22 cellular contexts compared by ENCODE assay signal in the genomic region with DNA sequence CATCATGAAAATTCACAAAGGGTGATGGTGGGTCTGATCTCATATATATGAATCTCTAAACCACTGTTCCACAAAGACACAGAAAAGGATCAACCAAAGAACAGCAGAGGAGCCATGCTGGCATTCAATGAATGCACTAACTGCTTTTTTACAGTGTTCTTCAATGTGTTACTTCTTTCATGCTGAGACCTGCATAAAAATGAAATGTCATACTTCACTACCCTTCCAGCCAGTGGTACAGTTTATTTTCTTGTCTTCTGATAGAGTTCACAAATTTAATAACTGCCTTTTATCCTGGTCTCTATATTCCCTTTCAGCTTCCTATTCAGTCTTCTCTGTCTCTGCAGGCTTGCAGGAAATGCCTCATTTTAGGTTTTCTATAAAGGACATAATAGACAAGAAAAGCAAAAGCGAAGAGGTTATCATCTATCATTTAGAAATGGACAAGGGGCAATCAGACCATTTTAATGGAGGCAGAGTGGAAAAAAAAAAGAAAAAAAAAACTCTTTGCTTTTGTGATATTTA.
"Had no signal": no experiment of that assay in that cellular context is flagged by ENCODE, and none has a peak within 500 bp of the region (broad histone marks: within the 10 kb centered on the region; RNA-seq: fewer than 3 reads in every experiment).

No MANE protein-coding gene starts in this region.

- H3K36me3 ChIP-seq: heart right ventricle, suprapubic skin, tibial nerve, WERI-Rb-1 had no signal

- H3K27ac ChIP-seq: body of pancreas, heart right ventricle, suprapubic skin, tibial nerve, WERI-Rb-1 had no signal

- H3K4me1 ChIP-seq: body of pancreas, heart right ventricle, suprapubic skin, tibial nerve had no signal

- H3K27me3 Mint-ChIP-seq: activated naive CD8-positive, alpha-beta T cell treated with anti-CD3 and anti-CD28 coated beads, Interleukin-2, amount 50 U/mL, for 24 hours; natural killer cell treated with Interleukin-12 subunit alpha and Interleukin-12 subunit beta and Interleukin-15 and Interleukin-18, amount 100 ng/mL, for 72 hours; stimulated activated naive CD8-positive, alpha-beta T cell treated with anti-CD3 and anti-CD28 coated beads, Interleukin-15, amount 100 ng/mL, for 72 hours had no signal

- DNase-seq: activated CD4-positive, alpha-beta T cell treated with anti-CD3 and anti-CD28 coated beads, Interleukin-2, amount 50 U/mL, for 1 hour; activated CD4-positive, CD25-positive, alpha-beta regulatory T cell treated with anti-CD3 and anti-CD28 coated beads, Interleukin-2, amount 50 U/mL, for 72 hours; activated CD8-positive, alpha-beta T cell treated with anti-CD3 and anti-CD28 coated beads, Interleukin-2, amount 10 ng/mL, durations not matched to agents 7 days and 5 days; activated gamma-delta T cell; activated naive CD4-positive, alpha-beta T cell treated with anti-CD3 and anti-CD28 coated beads, Interleukin-2, amount 50 U/mL, for 16 hours; activated naive CD8-positive, alpha-beta T cell treated with anti-CD3 and anti-CD28 coated beads, Interleukin-2, amount 50 U/mL, for 24 hours; anterior cingulate cortex; body of pancreas; erythroblast; foreskin fibroblast; heart right ventricle; islet precursor cell; left cardiac atrium; small intestine; stimulated activated CD4-positive, alpha-beta T cell treated with anti-CD3 and anti-CD28 coated beads, Interleukin-2, amount 100 ng/mL, for 24 hours; stimulated activated naive CD8-positive, alpha-beta T cell treated with anti-CD3 and anti-CD28 coated beads, Interleukin-15, amount 100 ng/mL, for 72 hours; WERI-Rb-1 had no signal

- H3K36me3 Mint-ChIP-seq: natural killer cell treated with Interleukin-12 subunit alpha and Interleukin-12 subunit beta and Interleukin-15 and Interleukin-18, amount 100 ng/mL, for 72 hours; stimulated activated effector memory CD8-positive, alpha-beta T cell treated with anti-CD3 and anti-CD28 coated beads, Interleukin-12 subunit alpha, Interleukin-12 subunit beta, amount 100 ng/mL, for 72 hours had no signal

- H3K27me3 ChIP-seq: body of pancreas, heart right ventricle, suprapubic skin, tibial nerve had no signal

- H3K9me3 ChIP-seq: body of pancreas, suprapubic skin, tibial nerve had no signal

- H3K4me1 Mint-ChIP-seq: activated naive CD8-positive, alpha-beta T cell treated with anti-CD3 and anti-CD28 coated beads, Interleukin-2, amount 50 U/mL, for 24 hours; stimulated activated effector memory CD8-positive, alpha-beta T cell treated with anti-CD3 and anti-CD28 coated beads, Interleukin-12 subunit alpha, Interleukin-12 subunit beta, amount 100 ng/mL, for 72 hours; stimulated activated naive CD8-positive, alpha-beta T cell treated with anti-CD3 and anti-CD28 coated beads, Interleukin-15, amount 100 ng/mL, for 72 hours had no signal

- H3K4me3 ChIP-seq: body of pancreas, heart right ventricle, suprapubic skin, tibial nerve had no signal

- H3K27ac Mint-ChIP-seq: activated CD8-positive, alpha-beta T cell treated with anti-CD3 and anti-CD28 coated beads, Interleukin-2, amount 10 ng/mL, durations not matched to agents 7 days and 5 days; activated naive CD8-positive, alpha-beta T cell treated with anti-CD3 and anti-CD28 coated beads, Interleukin-2, amount 50 U/mL, for 24 hours; activated T-helper 1 cell treated with anti-CD3 and anti-CD28 coated beads, Interleukin-12 subunit alpha, Interleukin-12 subunit beta, Interleukin-2, Interleukin-4 antibody, amounts not matched to agents 30 ng/mL and 10 ng/mL and 1 ng/mL, durations not matched to agents 14 hours and 24 hours and 36 hours; natural killer cell treated with Interleukin-12 subunit alpha and Interleukin-12 subunit beta and Interleukin-15 and Interleukin-18, amount 100 ng/mL, for 72 hours; stimulated activated effector memory CD8-positive, alpha-beta T cell treated with anti-CD3 and anti-CD28 coated beads, Interleukin-12 subunit alpha, Interleukin-12 subunit beta, amount 100 ng/mL, for 72 hours; stimulated activated naive CD8-positive, alpha-beta T cell treated with anti-CD3 and anti-CD28 coated beads, Interleukin-15, amount 100 ng/mL, for 72 hours had no signal

- H3K4me3 Mint-ChIP-seq: activated CD8-positive, alpha-beta T cell treated with anti-CD3 and anti-CD28 coated beads, Interleukin-2, amount 10 ng/mL, durations not matched to agents 7 days and 5 days; activated naive CD8-positive, alpha-beta T cell treated with anti-CD3 and anti-CD28 coated beads, Interleukin-2, amount 50 U/mL, for 24 hours; activated T-helper 1 cell treated with anti-CD3 and anti-CD28 coated beads, Interleukin-12 subunit alpha, Interleukin-12 subunit beta, Interleukin-2, Interleukin-4 antibody, amounts not matched to agents 30 ng/mL and 10 ng/mL and 1 ng/mL, durations not matched to agents 14 hours and 24 hours and 36 hours; natural killer cell treated with Interleukin-12 subunit alpha and Interleukin-12 subunit beta and Interleukin-15 and Interleukin-18, amount 100 ng/mL, for 72 hours; stimulated activated effector memory CD8-positive, alpha-beta T cell treated with anti-CD3 and anti-CD28 coated beads, Interleukin-12 subunit alpha, Interleukin-12 subunit beta, amount 100 ng/mL, for 72 hours; stimulated activated naive CD8-positive, alpha-beta T cell treated with anti-CD3 and anti-CD28 coated beads, Interleukin-15, amount 100 ng/mL, for 72 hours had no signal
